Comparison of ENCODE assay signal across 14 cellular contexts in the genomic region with DNA sequence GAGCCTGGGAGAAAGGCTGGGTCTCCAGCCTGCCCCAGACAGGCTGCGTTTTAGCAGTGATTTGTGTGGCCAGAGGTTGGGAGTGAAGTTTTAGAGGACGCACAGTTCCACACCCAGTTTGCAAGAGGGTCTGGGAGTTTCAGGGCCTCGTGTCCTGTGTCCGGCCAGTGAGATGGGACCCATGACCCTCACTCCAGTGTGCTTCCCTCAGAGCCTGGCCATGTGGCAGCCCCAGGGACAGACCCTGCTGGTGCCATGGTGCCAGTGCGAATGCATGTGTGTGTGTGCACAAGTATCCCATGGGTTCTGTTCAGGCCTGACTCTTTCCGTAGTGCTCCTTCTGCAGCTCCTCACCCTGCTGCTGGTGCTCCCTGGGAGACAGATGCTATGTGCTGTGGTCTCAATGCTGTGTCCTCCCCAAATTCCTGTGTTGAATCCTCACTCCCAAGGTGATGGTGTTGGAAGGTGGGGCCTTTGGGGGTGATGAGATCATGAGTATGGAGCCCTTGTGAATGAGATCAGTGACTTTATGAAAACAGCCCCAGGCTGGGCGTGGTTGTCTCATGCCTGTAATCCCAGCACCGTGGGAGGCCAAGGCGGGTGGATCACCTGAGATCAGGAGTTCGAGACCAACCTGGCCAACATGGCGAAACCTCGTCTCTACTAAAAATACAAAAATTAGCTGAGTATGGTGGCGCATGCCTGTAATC. TPM values are rescaled to one million over a fixed set of nuclear protein-coding genes. Genes with fewer than 3 reads are reported as not detected.
A peak's percentile ranks its signal among the peaks of the same experiment; 100 is the strongest.
DNase-seq lines count a peak whose midpoint lies in the region; ATAC-seq and TF ChIP-seq lines count a peak whose summit lies in the region.
"Had no signal": no experiment of that assay in that cellular context is flagged by ENCODE, and none has a peak within 500 bp of the region (broad histone marks: within the 10 kb centered on the region; RNA-seq: fewer than 3 reads in every experiment).

No MANE protein-coding gene starts in this region.

- H3K36me3 ChIP-seq in body of pancreas (replicated peaks in 1 of 2; ENCODE audit: insufficient read depth in 1 of 2, low read depth in 2 of 2) (peaks cover 0 to 3% of the 10 kb centered on the region in 2 donors), lower lobe of right lung (peaks cover 67% of the 10 kb centered on the region), stomach (peaks cover 0 to 47% (median 40%) of the 10 kb centered on the region in 4 donors)

- CTCF ChIA-PET in activated CD4-positive, alpha-beta memory T cell treated with anti-CD3 and anti-CD28 coated beads, Interleukin-2, amount 10 ng/mL, durations not matched to agents 7 days and 5 days (lab: Charles Lee): interaction anchor here (0.7 to 5.6 kb wide), 15 partner anchors 11 to 275 kb away, joined by 3 to 71 read pairs (median 5); no protein-coding TSS in a partner anchor

- no peak for TF ChIP-seq EP300 in stomach (IDR thresholded peaks at IDR 0.05)

- intact Hi-C loops in body of pancreas (cut with DNase I): no loop called here
- intact Hi-C loops in lower lobe of right lung (cut with DNase I): no loop called here
- intact Hi-C loops in stomach (cut with DNase I; ENCODE audit: low total_unique reads): no loop called here

- H3K27me3 ChIP-seq in body of pancreas (no peaks in the 10 kb centered on the region), lower lobe of right lung (ENCODE audit: low read depth) (no peaks in the 10 kb centered on the region), stomach (no peaks in the 10 kb centered on the region)
- H3K27me3 ChIP-seq: neutrophil, SJSA1 had no signal

- H3K4me1 Mint-ChIP-seq in activated CD4-positive, alpha-beta memory T cell treated with anti-CD3 and anti-CD28 coated beads, Interleukin-2, amount 10 ng/mL, durations not matched to agents 7 days and 5 days: no peaks in the 10 kb centered on the region
- H3K4me1 Mint-ChIP-seq: immature natural killer cell had no signal

- 87 to 93% methylated on average over 13 of the region's 13 CpGs for WGBS in body of pancreas, 2 donors
- 78 to 87% (median 84%) methylated on average over 13 of the region's 13 CpGs for WGBS in stomach, 5 donors

- peak overlapping the region; percentile 68 to 87 (median 78) for H3K27ac ChIP-seq in body of pancreas
- H3K27ac ChIP-seq in lower lobe of right lung: peak overlapping the region; percentile 19
- H3K27ac ChIP-seq in stomach: peak overlapping the region; percentile 40 to 83 (median 80)
- H3K27ac ChIP-seq: neutrophil, SJSA1 had no signal

- DNase-seq in M059J (ENCODE audit: low read depth): peak; percentile 4
- DNase-seq in body of pancreas: no peak
- DNase-seq in lower lobe of right lung: no peak
- DNase-seq in stomach: no peak
- no peak for DNase-seq in activated CD4-positive, alpha-beta memory T cell treated with anti-CD3 and anti-CD28 coated beads, Interleukin-2, amount 10 ng/mL, durations not matched to agents 7 days and 5 days
- no peak for DNase-seq in amygdala (lab: John Stamatoyannopoulos, UW)
- no peak for DNase-seq in globus pallidus (ENCODE audit: low spot score)

- H3K9me3 ChIP-seq in body of pancreas (no peaks in the 10 kb centered on the region), lower lobe of right lung (no peaks in the 10 kb centered on the region), stomach (no peaks in the 10 kb centered on the region)
- H3K9me3 ChIP-seq: neutrophil, SJSA1 had no signal

- H3K27me3 Mint-ChIP-seq in activated CD4-positive, alpha-beta memory T cell treated with anti-CD3 and anti-CD28 coated beads, Interleukin-2, amount 10 ng/mL, durations not matched to agents 7 days and 5 days: peaks cover 10% of the 10 kb centered on the region
- H3K27me3 Mint-ChIP-seq: B cell, IgD-negative memory B cell had no signal

- H3K9me3 Mint-ChIP-seq in activated CD4-positive, alpha-beta memory T cell treated with anti-CD3 and anti-CD28 coated beads, Interleukin-2, amount 10 ng/mL, durations not matched to agents 7 days and 5 days: no peaks in the 10 kb centered on the region
- H3K9me3 Mint-ChIP-seq: IgD-negative memory B cell, immature natural killer cell had no signal

- H3K36me3 Mint-ChIP-seq in activated CD4-positive, alpha-beta memory T cell treated with anti-CD3 and anti-CD28 coated beads, Interleukin-2, amount 10 ng/mL, durations not matched to agents 7 days and 5 days (ENCODE audit: low read depth): no peaks in the 10 kb centered on the region
- H3K36me3 Mint-ChIP-seq: immature natural killer cell had no signal

- no peak for TF ChIP-seq CTCF in body of pancreas (IDR thresholded peaks at IDR 0.05)
- no peak for TF ChIP-seq CTCF in lower lobe of right lung (IDR thresholded peaks at IDR 0.05)
- no peak for TF ChIP-seq CTCF in stomach (IDR thresholded peaks at IDR 0.05)

- POLR2A ChIA-PET in activated CD4-positive, alpha-beta memory T cell treated with anti-CD3 and anti-CD28 coated beads, Interleukin-2, amount 10 ng/mL, durations not matched to agents 7 days and 5 days (lab: Charles Lee): no interaction called here

- no peak overlapping the region for H3K4me3 Mint-ChIP-seq in activated CD4-positive, alpha-beta memory T cell treated with anti-CD3 and anti-CD28 coated beads, Interleukin-2, amount 10 ng/mL, durations not matched to agents 7 days and 5 days
- H3K4me3 Mint-ChIP-seq: B cell, IgD-negative memory B cell, immature natural killer cell had no signal

- no peak for ATAC-seq in body of pancreas
- ATAC-seq in lower lobe of right lung: no peak

- TF ChIP-seq POLR2A in body of pancreas (IDR thresholded peaks at IDR 0.05) (no peak), stomach (IDR thresholded peaks at IDR 0.05) (no peak)

- peaks cover 24% of the 10 kb centered on the region for H3K4me1 ChIP-seq in body of pancreas
- peaks cover 20% of the 10 kb centered on the region for H3K4me1 ChIP-seq in lower lobe of right lung
- peaks cover 17 to 26% (median 19%) of the 10 kb centered on the region in 4 donors for H3K4me1 ChIP-seq in stomach
- H3K4me1 ChIP-seq: SJSA1 had no signal

- H3K4me3 ChIP-seq in body of pancreas (no peak overlapping the region), lower lobe of right lung (no peak overlapping the region), stomach (no peak overlapping the region)
- H3K4me3 ChIP-seq: GM12878, SJSA1 had no signal

- no peak overlapping the region for H3K27ac Mint-ChIP-seq in activated CD4-positive, alpha-beta memory T cell treated with anti-CD3 and anti-CD28 coated beads, Interleukin-2, amount 10 ng/mL, durations not matched to agents 7 days and 5 days
- H3K27ac Mint-ChIP-seq: IgD-negative memory B cell, immature natural killer cell had no signal

RNA-seq across cellular contexts. Expression of a gene that starts 16.5 kb away (rescaled TPM):
- not detected in 2 replicates for total RNA-seq in M059J (2014; rRNA removed; shearing (Covaris generic))
- 100 to 1,000 TPM in 1 of 2 donors, 10 to 100 TPM in 1; 24.1 to 153 TPM for total RNA-seq in body of pancreas
- total RNA-seq in lower lobe of right lung: 29.5 TPM
- 10 to 100 TPM in 4 of 5 donors, under 1 TPM in 1; 0.58 to 70.6 (median 15.6) TPM for total RNA-seq in stomach
- 10 to 100 TPM; 29.5 to 34.8 (median 31.9) TPM for polyA plus RNA-seq in stomach
- not detected for total RNA-seq in activated CD4-positive, alpha-beta memory T cell treated with anti-CD3 and anti-CD28 coated beads, Interleukin-2, amount 10 ng/mL, durations not matched to agents 7 days and 5 days
- total RNA-seq: T-helper 2 cell treated with Interferon-gamma antibody and Interleukin-4, amounts not matched to agents 100 ng/mL and 5 ng/mL, for 36 hours had no signal

Comparison
In these comparisons a context has a peak if more than half of its experiments do, and no peak if none do; other contexts are left out.
1. H3K27ac ChIP-seq: peak in every context shown above with its lines; median percentile 80 in stomach; 78 in body of pancreas; 19 in lower lobe of right lung.